ENCODE assay signal across 21 cellular contexts in genomic region chr11:69656536-69657455, GRCh38. TPM values are rescaled to one million over a fixed set of nuclear protein-coding genes. Genes with fewer than 3 reads are reported as not detected.
DNase-seq lines count a peak whose midpoint lies in the region; ATAC-seq, FAIRE-seq and TF ChIP-seq lines count a peak whose summit lies in the region.
"Had no signal": no experiment of that assay in that cellular context is flagged by ENCODE, and none has a peak within 500 bp of the region (broad histone marks: within the 10 kb centered on the region; RNA-seq: fewer than 3 reads in every experiment).

No MANE protein-coding gene starts in this region.

- H3K4me1 ChIP-seq in A549 (peaks cover 43% of the 10 kb centered on the region), mesenchymal stem cell (ENCODE audit: control insufficient read depth, insufficient read depth, low read depth, low read length) (peaks cover 17% of the 10 kb centered on the region)
- no peaks in the 10 kb centered on the region for H3K4me1 ChIP-seq in naive thymus-derived CD4-positive, alpha-beta T cell (ENCODE audit: control insufficient read depth in 2 of 2, insufficient read depth in 2 of 2, low read length in 2 of 2)
- H3K4me1 ChIP-seq: suprapubic skin had no signal

- no peaks in the 10 kb centered on the region for H3K27me3 Mint-ChIP-seq in activated T-helper 1 cell treated with anti-CD3 and anti-CD28 coated beads, Interleukin-12 subunit alpha, Interleukin-12 subunit beta, Interleukin-2, Interleukin-4 antibody, amounts not matched to agents 30 ng/mL and 10 ng/mL and 1 ng/mL, durations not matched to agents 14 hours and 24 hours and 36 hours (ENCODE audit: insufficient read depth)
- no peaks in the 10 kb centered on the region for H3K27me3 Mint-ChIP-seq in naive thymus-derived CD4-positive, alpha-beta T cell
- no peaks in the 10 kb centered on the region for H3K27me3 Mint-ChIP-seq in activated naive CD8-positive, alpha-beta T cell treated with anti-CD3 and anti-CD28 coated beads for 36 hours
- H3K27me3 Mint-ChIP-seq: activated CD4-positive, alpha-beta T cell treated with anti-CD3 and anti-CD28 coated beads for 36 hours; activated naive CD4-positive, alpha-beta T cell treated with anti-CD3 and anti-CD28 coated beads, Interleukin-2, amount 50 U/mL, for 24 hours had no signal

- WGBS in A549 (ENCODE audit: missing lambda C conversion rate): 96% methylated on average over 20 of the region's 20 CpGs
- 95% methylated on average over 20 of the region's 20 CpGs for WGBS in mesenchymal stem cell

- H3K4me3 Mint-ChIP-seq in activated T-helper 1 cell treated with anti-CD3 and anti-CD28 coated beads, Interleukin-12 subunit alpha, Interleukin-12 subunit beta, Interleukin-2, Interleukin-4 antibody, amounts not matched to agents 30 ng/mL and 10 ng/mL and 1 ng/mL, durations not matched to agents 14 hours and 24 hours and 36 hours: no peak overlapping the region
- no peak overlapping the region for H3K4me3 Mint-ChIP-seq in naive thymus-derived CD4-positive, alpha-beta T cell
- no peak overlapping the region for H3K4me3 Mint-ChIP-seq in activated naive CD8-positive, alpha-beta T cell treated with anti-CD3 and anti-CD28 coated beads for 36 hours
- H3K4me3 Mint-ChIP-seq: activated CD4-positive, alpha-beta T cell treated with anti-CD3 and anti-CD28 coated beads for 36 hours; activated naive CD4-positive, alpha-beta T cell treated with anti-CD3 and anti-CD28 coated beads, Interleukin-2, amount 50 U/mL, for 24 hours had no signal

- H3K4me3 ChIP-seq in A549: no peak overlapping the region
- H3K4me3 ChIP-seq in H7 (ENCODE audit: insufficient read depth, low read depth, low read length): no peak overlapping the region
- no peak overlapping the region for H3K4me3 ChIP-seq in bronchial epithelial cell (ENCODE audit: low read depth, low read length)
- no peak overlapping the region for H3K4me3 ChIP-seq in mesenchymal stem cell (ENCODE audit: insufficient read depth in 1 of 2, low read depth in 1 of 2, low read length in 2 of 2)
- no peak overlapping the region for H3K4me3 ChIP-seq in naive thymus-derived CD4-positive, alpha-beta T cell (ENCODE audit: low read length)
- H3K4me3 ChIP-seq: body of pancreas, dorsolateral prefrontal cortex, MG63, suprapubic skin had no signal

- FAIRE-seq in A549 (lab: Jason Lieb, UNC) (no peak), bronchial epithelial cell (lab: Jason Lieb, UNC) (no peak)

- no peak overlapping the region for H3K14ac ChIP-seq in mesenchymal stem cell (ENCODE audit: low read length in 2 of 2)

- CTCF ChIA-PET in A549 (lab: Yijun Ruan, JAX): interaction anchor here (1.3 to 10.9 kb wide), 6 partner anchors 9 to 568 kb away, joined by 3 to 149 read pairs (median 26); no protein-coding TSS in a partner anchor
- CTCF ChIA-PET in naive thymus-derived CD4-positive, alpha-beta T cell (lab: Charles Lee): interaction anchor here (1.1 kb wide), 1 partner anchor 14 kb away, joined by 3 read pairs; no protein-coding TSS in a partner anchor

- peak overlapping the region; percentile 61 for H4K91ac ChIP-seq in mesenchymal stem cell (ENCODE audit: low read length)

- TF ChIP-seq POLR2A in A549 (IDR thresholded peaks at IDR 0.05; ENCODE audit: low read length): no peak

- no peaks in the 10 kb centered on the region for H3K36me3 Mint-ChIP-seq in activated T-helper 1 cell treated with anti-CD3 and anti-CD28 coated beads, Interleukin-12 subunit alpha, Interleukin-12 subunit beta, Interleukin-2, Interleukin-4 antibody, amounts not matched to agents 30 ng/mL and 10 ng/mL and 1 ng/mL, durations not matched to agents 14 hours and 24 hours and 36 hours (ENCODE audit: low read depth)
- peaks cover 0 to 18% (median 0%) of the 10 kb centered on the region in 5 donors for H3K36me3 Mint-ChIP-seq in naive thymus-derived CD4-positive, alpha-beta T cell
- no peaks in the 10 kb centered on the region for H3K36me3 Mint-ChIP-seq in activated naive CD8-positive, alpha-beta T cell treated with anti-CD3 and anti-CD28 coated beads for 36 hours
- H3K36me3 Mint-ChIP-seq: activated naive CD4-positive, alpha-beta T cell treated with anti-CD3 and anti-CD28 coated beads, Interleukin-2, amount 50 U/mL, for 24 hours had no signal

- no peak overlapping the region for H3K4ac ChIP-seq in mesenchymal stem cell (ENCODE audit: low read depth in 1 of 2, low read length in 2 of 2)

- H2BK5ac ChIP-seq in mesenchymal stem cell (ENCODE audit: low read depth, low read length, poor library complexity, severe bottlenecking): no peak overlapping the region

- no peak for TF ChIP-seq EP300 in A549 (IDR thresholded peaks at IDR 0.05)

- H3K9me3 ChIP-seq in A549 (no peaks in the 10 kb centered on the region), mesenchymal stem cell (ENCODE audit: control insufficient read depth, low read length) (no peaks in the 10 kb centered on the region)
- no peaks in the 10 kb centered on the region for H3K9me3 ChIP-seq in naive thymus-derived CD4-positive, alpha-beta T cell (ENCODE audit: control insufficient read depth in 2 of 3, low read length in 3 of 3)
- H3K9me3 ChIP-seq: body of pancreas, MG63, suprapubic skin had no signal

- no peak overlapping the region for H2AK5ac ChIP-seq in mesenchymal stem cell (ENCODE audit: low read length, severe bottlenecking)

- no peaks in the 10 kb centered on the region for H3K4me1 Mint-ChIP-seq in activated T-helper 1 cell treated with anti-CD3 and anti-CD28 coated beads, Interleukin-12 subunit alpha, Interleukin-12 subunit beta, Interleukin-2, Interleukin-4 antibody, amounts not matched to agents 30 ng/mL and 10 ng/mL and 1 ng/mL, durations not matched to agents 14 hours and 24 hours and 36 hours (ENCODE audit: low read depth)
- peaks cover 0 to 2% (median 0%) of the 10 kb centered on the region in 7 donors for H3K4me1 Mint-ChIP-seq in naive thymus-derived CD4-positive, alpha-beta T cell
- no peaks in the 10 kb centered on the region for H3K4me1 Mint-ChIP-seq in activated naive CD8-positive, alpha-beta T cell treated with anti-CD3 and anti-CD28 coated beads for 36 hours
- H3K4me1 Mint-ChIP-seq: activated CD4-positive, alpha-beta T cell treated with anti-CD3 and anti-CD28 coated beads for 36 hours; activated naive CD4-positive, alpha-beta T cell treated with anti-CD3 and anti-CD28 coated beads, Interleukin-2, amount 50 U/mL, for 24 hours had no signal

- H3K9me3 Mint-ChIP-seq in activated T-helper 1 cell treated with anti-CD3 and anti-CD28 coated beads, Interleukin-12 subunit alpha, Interleukin-12 subunit beta, Interleukin-2, Interleukin-4 antibody, amounts not matched to agents 30 ng/mL and 10 ng/mL and 1 ng/mL, durations not matched to agents 14 hours and 24 hours and 36 hours: no peaks in the 10 kb centered on the region
- no peaks in the 10 kb centered on the region for H3K9me3 Mint-ChIP-seq in naive thymus-derived CD4-positive, alpha-beta T cell
- no peaks in the 10 kb centered on the region for H3K9me3 Mint-ChIP-seq in activated naive CD8-positive, alpha-beta T cell treated with anti-CD3 and anti-CD28 coated beads for 36 hours
- H3K9me3 Mint-ChIP-seq: activated naive CD4-positive, alpha-beta T cell treated with anti-CD3 and anti-CD28 coated beads, Interleukin-2, amount 50 U/mL, for 24 hours had no signal

- H3K9ac ChIP-seq in mesenchymal stem cell (ENCODE audit: low read length): no peak overlapping the region

- TF ChIP-seq CTCF in A549 (IDR thresholded peaks at IDR 0.05): no peak
- TF ChIP-seq CTCF in bronchial epithelial cell (IDR thresholded peaks at IDR 0.05; ENCODE audit: insufficient read depth, low read length, severe bottlenecking): no peak

- H2BK15ac ChIP-seq in mesenchymal stem cell (ENCODE audit: low read depth, poor library complexity, severe bottlenecking): no peak overlapping the region

- no peak overlapping the region for H2AFZ ChIP-seq in mesenchymal stem cell (ENCODE audit: low read depth, low read length)

- H3K27ac ChIP-seq in A549 (peak overlapping the region; percentile 87 to 90), mesenchymal stem cell (ENCODE audit: low read length, poor library complexity, severe bottlenecking) (no peak overlapping the region)
- H3K27ac ChIP-seq in naive thymus-derived CD4-positive, alpha-beta T cell (ENCODE audit: low read depth, low read length): no peak overlapping the region
- H3K27ac ChIP-seq: body of pancreas, dorsolateral prefrontal cortex, suprapubic skin had no signal

- H2BK12ac ChIP-seq in mesenchymal stem cell (ENCODE audit: low read length in 2 of 2): peak overlapping the region in 1 of 2 experiments; percentile 19

- intact Hi-C loops in activated T-helper 1 cell treated with anti-CD3 and anti-CD28 coated beads, Interleukin-12 subunit alpha, Interleukin-12 subunit beta, Interleukin-2, Interleukin-4 antibody, amounts not matched to agents 30 ng/mL and 10 ng/mL and 1 ng/mL, durations not matched to agents 14 hours and 24 hours and 36 hours (cut with micrococcal nuclease): no loop called here
- intact Hi-C loops in naive thymus-derived CD4-positive, alpha-beta T cell (cut with micrococcal nuclease): no loop called here

- no peak for ATAC-seq in A549
- ATAC-seq in naive thymus-derived CD4-positive, alpha-beta T cell: no peak
- ATAC-seq: activated CD4-positive, alpha-beta T cell treated with anti-CD3 and anti-CD28 coated beads for 36 hours; body of pancreas had no signal

- no peak overlapping the region for H4K8ac ChIP-seq in mesenchymal stem cell (ENCODE audit: low read length)

- no peak overlapping the region for H3K23ac ChIP-seq in mesenchymal stem cell (ENCODE audit: low read length in 2 of 2)

- no peak overlapping the region for H3K27ac Mint-ChIP-seq in activated T-helper 1 cell treated with anti-CD3 and anti-CD28 coated beads, Interleukin-12 subunit alpha, Interleukin-12 subunit beta, Interleukin-2, Interleukin-4 antibody, amounts not matched to agents 30 ng/mL and 10 ng/mL and 1 ng/mL, durations not matched to agents 14 hours and 24 hours and 36 hours
- no peak overlapping the region for H3K27ac Mint-ChIP-seq in naive thymus-derived CD4-positive, alpha-beta T cell
- no peak overlapping the region for H3K27ac Mint-ChIP-seq in activated naive CD8-positive, alpha-beta T cell treated with anti-CD3 and anti-CD28 coated beads for 36 hours
- H3K27ac Mint-ChIP-seq: activated CD4-positive, alpha-beta T cell treated with anti-CD3 and anti-CD28 coated beads for 36 hours; activated naive CD4-positive, alpha-beta T cell treated with anti-CD3 and anti-CD28 coated beads, Interleukin-2, amount 50 U/mL, for 24 hours had no signal

- H2BK120ac ChIP-seq in mesenchymal stem cell (ENCODE audit: low read depth, low read length): no peak overlapping the region

- H3K18ac ChIP-seq in mesenchymal stem cell (ENCODE audit: low read depth in 1 of 2, low read length in 2 of 2): peak overlapping the region in 1 of 2 experiments; percentile 32

- peaks cover 3% of the 10 kb centered on the region for H3K36me3 ChIP-seq in H7 (replicated peaks; ENCODE audit: control insufficient read depth, insufficient read depth, low read length)
- peaks cover 3% of the 10 kb centered on the region for H3K36me3 ChIP-seq in bronchial epithelial cell (ENCODE audit: control insufficient read depth, insufficient read depth, low read length)
- peaks cover 29% of the 10 kb centered on the region in 2 experiments for H3K36me3 ChIP-seq in mesenchymal stem cell (ENCODE audit: control insufficient read depth in 1 of 2, insufficient read depth in 2 of 2, low read depth in 1 of 2, low read length in 2 of 2)
- H3K36me3 ChIP-seq in naive thymus-derived CD4-positive, alpha-beta T cell (ENCODE audit: control insufficient read depth in 2 of 3, insufficient read depth in 3 of 3, low read length in 3 of 3): peaks cover 0 to 7% (median 0%) of the 10 kb centered on the region in 3 experiments

- POLR2A ChIA-PET in A549 (lab: Yijun Ruan, JAX): interaction anchor here (0.9 kb wide), 1 partner anchor 18 kb away, joined by 4 read pairs; no protein-coding TSS in a partner anchor
- POLR2A ChIA-PET in naive thymus-derived CD4-positive, alpha-beta T cell (lab: Charles Lee): no interaction called here

- H3K4me2 ChIP-seq in A549: no peak overlapping the region
- H3K4me2 ChIP-seq in mesenchymal stem cell (ENCODE audit: low read length, poor library complexity, severe bottlenecking): no peak overlapping the region

- no peaks in the 10 kb centered on the region for H3K79me1 ChIP-seq in mesenchymal stem cell (replicated peaks; ENCODE audit: low read length, poor library complexity, severe bottlenecking)

- TF ChIP-seq RAD21 in A549 (conservative IDR thresholded peaks at IDR 0.05 in 1 of 2, IDR thresholded peaks at IDR 0.05 in 1 of 2): no peak

- DNase-seq in A549 (ENCODE audit: low read depth in 1 of 2, low spot score in 1 of 2): no peak
- DNase-seq in H7: peak; percentile 51
- peak; percentile 71 for DNase-seq in bronchial epithelial cell (ENCODE audit: low read depth)
- DNase-seq in mesenchymal stem cell: no peak
- DNase-seq in activated T-helper 1 cell treated with anti-CD3 and anti-CD28 coated beads, Interleukin-12 subunit alpha, Interleukin-12 subunit beta, Interleukin-2, Interleukin-4 antibody, amounts not matched to agents 30 ng/mL and 10 ng/mL and 1 ng/mL, durations not matched to agents 14 hours and 24 hours and 36 hours (ENCODE audit: low spot score): no peak
- DNase-seq in naive thymus-derived CD4-positive, alpha-beta T cell: no peak
- DNase-seq in NCI-H2196 (lab: John Stamatoyannopoulos, UW; ENCODE audit: unreplicated experiment): no peak
- no peak for DNase-seq in activated naive CD8-positive, alpha-beta T cell treated with anti-CD3 and anti-CD28 coated beads for 36 hours
- DNase-seq: activated CD4-positive, alpha-beta T cell treated with anti-CD3 and anti-CD28 coated beads for 36 hours; head of caudate nucleus; MG63; NCI-H187 treated with DMSO at 0.1 percent for 48 hours; NCI-H524; occipital lobe; stimulated activated CD4-positive, alpha-beta T cell treated with anti-CD3 and anti-CD28 coated beads, Interleukin-2, amount 100 ng/mL, for 24 hours; T1000 had no signal

- no peaks in the 10 kb centered on the region for H3K27me3 ChIP-seq in H7 (ENCODE audit: control insufficient read depth, insufficient read depth, low read length)
- H3K27me3 ChIP-seq in bronchial epithelial cell (ENCODE audit: control insufficient read depth, insufficient read depth, low read length): no peaks in the 10 kb centered on the region
- no peaks in the 10 kb centered on the region for H3K27me3 ChIP-seq in mesenchymal stem cell (ENCODE audit: control insufficient read depth in 1 of 2, insufficient read depth in 1 of 2, low read length in 2 of 2)
- no peaks in the 10 kb centered on the region for H3K27me3 ChIP-seq in naive thymus-derived CD4-positive, alpha-beta T cell (ENCODE audit: control insufficient read depth in 2 of 2, insufficient read depth in 2 of 2, low read length in 2 of 2)
- H3K27me3 ChIP-seq: body of pancreas, dorsolateral prefrontal cortex, MG63, suprapubic skin had no signal

RNA-seq across cellular contexts. Expression of gene CCND1, which starts 15.8 kb away (rescaled TPM):
- polyA plus RNA-seq in A549 (2011; rRNA removed) (106 and 136 TPM in 2 replicates), A549 (2017; fragmentation: RNase III; extraction: RNeasy Plus Mini Kit Qiagen cat#74134 plus additional on column Dnase treatment) (125 to 157 TPM (median 131 TPM) in 3 replicates)
- polyA plus RNA-seq in A549 (2012; cell fraction: cytosol; rRNA removed): 219 and 249 TPM in 2 replicates
- 343 and 460 TPM in 2 replicates for polyA plus RNA-seq in A549 (2012; cell fraction: nucleus; rRNA removed)
- 276 and 347 TPM in 2 replicates for polyA minus RNA-seq in A549 (2011; rRNA and poly(A)+ RNA removed)
- 220 and 292 TPM in 2 replicates for total RNA-seq in H7 (2014; rRNA removed; shearing (Covaris generic))
- total RNA-seq in bronchial epithelial cell: 83.8 and 198 TPM in 2 replicates
- 324 TPM for polyA plus RNA-seq in mesenchymal stem cell (2013, experiment 1 of 2)
- polyA plus RNA-seq in mesenchymal stem cell (2013, experiment 2 of 2): 321 TPM
- total RNA-seq in activated T-helper 1 cell treated with anti-CD3 and anti-CD28 coated beads, Interleukin-12 subunit alpha, Interleukin-12 subunit beta, Interleukin-2, Interleukin-4 antibody, amounts not matched to agents 30 ng/mL and 10 ng/mL and 1 ng/mL, durations not matched to agents 14 hours and 24 hours and 36 hours: 26.4 and 28.1 TPM in 2 replicates
- total RNA-seq in naive thymus-derived CD4-positive, alpha-beta T cell: 1 to 10 TPM in 2 of 5 experiments, under 1 TPM in 3; 0.35 to 4.0 (median 0.84) TPM
- 1 to 10 TPM in 1 of 2 donors, under 1 TPM in 1; 0.26 to 4.9 TPM for polyA plus RNA-seq in naive thymus-derived CD4-positive, alpha-beta T cell
- 1 to 10 TPM; 2.4 to 3.2 TPM for total RNA-seq in activated naive CD8-positive, alpha-beta T cell treated with anti-CD3 and anti-CD28 coated beads for 36 hours

RNA-seq across cellular contexts. Expression of gene LTO1, which starts 18.4 kb away (rescaled TPM):
- polyA plus RNA-seq in A549 (2011; rRNA removed) (20.0 and 25.1 TPM in 2 replicates), A549 (2017; fragmentation: RNase III; extraction: RNeasy Plus Mini Kit Qiagen cat#74134 plus additional on column Dnase treatment) (27.0 to 30.3 TPM (median 29.7 TPM) in 3 replicates)
- polyA plus RNA-seq in A549 (2012; cell fraction: cytosol; rRNA removed): 27.7 TPM in 2 replicates
- 31.5 and 54.7 TPM in 2 replicates for polyA plus RNA-seq in A549 (2012; cell fraction: nucleus; rRNA removed)
- polyA minus RNA-seq in A549 (2011; rRNA and poly(A)+ RNA removed): 11.0 TPM in 2 replicates
- total RNA-seq in H7 (2014; rRNA removed; shearing (Covaris generic)): 12.3 and 13.9 TPM in 2 replicates
- total RNA-seq in bronchial epithelial cell: 18.2 and 22.7 TPM in 2 replicates
- polyA plus RNA-seq in mesenchymal stem cell (2013, experiment 1 of 2): 12.8 TPM
- polyA plus RNA-seq in mesenchymal stem cell (2013, experiment 2 of 2): 12.4 TPM
- 28.1 and 32.1 TPM in 2 replicates for total RNA-seq in activated T-helper 1 cell treated with anti-CD3 and anti-CD28 coated beads, Interleukin-12 subunit alpha, Interleukin-12 subunit beta, Interleukin-2, Interleukin-4 antibody, amounts not matched to agents 30 ng/mL and 10 ng/mL and 1 ng/mL, durations not matched to agents 14 hours and 24 hours and 36 hours
- 10 to 100 TPM; 32.8 to 75.6 (median 55.1) TPM for total RNA-seq in naive thymus-derived CD4-positive, alpha-beta T cell
- 10 to 100 TPM; 19.1 to 21.3 TPM for polyA plus RNA-seq in naive thymus-derived CD4-positive, alpha-beta T cell
- 10 to 100 TPM; 18.7 to 21.8 TPM for total RNA-seq in activated naive CD8-positive, alpha-beta T cell treated with anti-CD3 and anti-CD28 coated beads for 36 hours

RNA-seq across cellular contexts. Expression of gene FGF19, which starts 47.0 kb away (rescaled TPM):
- polyA plus RNA-seq in A549 (2011; rRNA removed) (0.28 and 0.31 TPM in 2 replicates), A549 (2017; fragmentation: RNase III; extraction: RNeasy Plus Mini Kit Qiagen cat#74134 plus additional on column Dnase treatment) (0.05 TPM in 1 of 3 replicates, not detected in the others)
- 0.07 and 0.12 TPM in 2 replicates for polyA plus RNA-seq in A549 (2012; cell fraction: cytosol; rRNA removed)
- 0.07 and 0.11 TPM in 2 replicates for polyA plus RNA-seq in A549 (2012; cell fraction: nucleus; rRNA removed)
- 0.24 TPM in 1 of 2 replicates, not detected in the other for polyA minus RNA-seq in A549 (2011; rRNA and poly(A)+ RNA removed)
- 36.7 and 42.8 TPM in 2 replicates for total RNA-seq in H7 (2014; rRNA removed; shearing (Covaris generic))
- total RNA-seq in bronchial epithelial cell: under 0.01 TPM in 1 of 2 replicates, not detected in the other
- polyA plus RNA-seq in mesenchymal stem cell (2013, experiment 1 of 2): not detected
- 0.01 TPM for polyA plus RNA-seq in mesenchymal stem cell (2013, experiment 2 of 2)
- total RNA-seq in activated T-helper 1 cell treated with anti-CD3 and anti-CD28 coated beads, Interleukin-12 subunit alpha, Interleukin-12 subunit beta, Interleukin-2, Interleukin-4 antibody, amounts not matched to agents 30 ng/mL and 10 ng/mL and 1 ng/mL, durations not matched to agents 14 hours and 24 hours and 36 hours: not detected in 2 replicates
- not detected for total RNA-seq in naive thymus-derived CD4-positive, alpha-beta T cell
- polyA plus RNA-seq in naive thymus-derived CD4-positive, alpha-beta T cell: not detected
- total RNA-seq in activated naive CD8-positive, alpha-beta T cell treated with anti-CD3 and anti-CD28 coated beads for 36 hours: not detected
- total RNA-seq: body of pancreas, dorsolateral prefrontal cortex, mesenteric fat pad, occipital lobe, suprapubic skin had no signal

Comparison
In these comparisons a context has a peak if more than half of its experiments do, and no peak if none do; other contexts are left out.
1. DNase-seq: peak in H7 (single experiment) and bronchial epithelial cell (single experiment); none in A549 (0 of 2), mesenchymal stem cell (single experiment), activated T-helper 1 cell treated with anti-CD3 and anti-CD28 coated beads, Interleukin-12 subunit alpha, Interleukin-12 subunit beta, Interleukin-2, Interleukin-4 antibody, amounts not matched to agents 30 ng/mL and 10 ng/mL and 1 ng/mL, durations not matched to agents 14 hours and 24 hours and 36 hours (single experiment), naive thymus-derived CD4-positive, alpha-beta T cell (0 of 9), NCI-H2196 (single experiment) and activated naive CD8-positive, alpha-beta T cell treated with anti-CD3 and anti-CD28 coated beads for 36 hours (single experiment).
2. H3K27ac ChIP-seq: peak in A549 (2 of 2); none in mesenchymal stem cell (single experiment) and naive thymus-derived CD4-positive, alpha-beta T cell (single experiment).
3. RNA of gene FGF19, which starts 47.0 kb away (total RNA-seq): 36.7 to 42.8 TPM in H7; under 0.01 TPM in bronchial epithelial cell, not detected in activated T-helper 1 cell treated with anti-CD3 and anti-CD28 coated beads, Interleukin-12 subunit alpha, Interleukin-12 subunit beta, Interleukin-2, Interleukin-4 antibody, amounts not matched to agents 30 ng/mL and 10 ng/mL and 1 ng/mL, durations not matched to agents 14 hours and 24 hours and 36 hours, not detected in naive thymus-derived CD4-positive, alpha-beta T cell and not detected in activated naive CD8-positive, alpha-beta T cell treated with anti-CD3 and anti-CD28 coated beads for 36 hours; every median in the first group is over 10 times any median in the second.